In the genomic region with DNA sequence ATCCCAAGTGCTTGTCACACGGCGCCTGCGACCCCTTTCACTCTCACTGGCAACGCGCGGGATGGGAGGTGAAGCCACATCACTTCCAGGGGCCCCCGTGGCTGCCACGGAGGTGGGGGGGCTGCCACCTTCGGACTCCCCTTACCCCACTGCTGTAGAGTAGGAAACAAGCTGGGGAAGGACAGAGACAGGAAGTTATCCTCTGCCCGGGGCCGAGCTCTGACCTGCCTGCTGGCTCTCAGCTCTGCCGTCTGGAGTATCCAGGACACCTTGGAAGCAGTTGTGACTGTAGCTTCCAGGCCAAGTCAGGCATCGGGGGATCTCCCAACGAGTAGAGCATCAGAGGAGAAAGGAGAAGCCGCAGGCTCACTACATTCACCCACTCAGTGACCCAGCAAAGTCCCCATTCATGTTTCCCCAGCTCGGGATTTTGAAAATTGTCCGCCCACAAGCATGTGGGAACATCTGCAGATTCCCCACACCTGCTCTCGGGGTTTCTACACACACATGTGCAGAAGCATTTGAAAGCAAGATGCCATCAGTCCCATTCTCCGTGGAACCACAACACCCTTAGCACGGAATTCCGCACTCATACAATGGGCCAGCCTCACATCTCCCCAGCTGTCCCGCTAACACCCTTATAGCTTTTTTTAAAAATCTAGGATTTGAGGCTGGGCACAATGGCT, we compare ENCODE assay signal across 8 cellular contexts. TPM values are rescaled to one million over a fixed set of nuclear protein-coding genes. Genes with fewer than 3 reads are reported as not detected.
A peak's percentile ranks its signal among the peaks of the same experiment; 100 is the strongest.
DNase-seq lines count a peak whose midpoint lies in the region; FAIRE-seq and TF ChIP-seq lines count a peak whose summit lies in the region.

No MANE protein-coding gene starts in this region.

- H4K20me1 ChIP-seq in keratinocyte (ENCODE audit: control insufficient read depth, extremely low read depth, insufficient read depth, low read length): no peaks in the 10 kb centered on the region

- H3K36me3 ChIP-seq in keratinocyte (ENCODE audit: control insufficient read depth in 2 of 2, extremely low read depth in 1 of 2, insufficient read depth in 2 of 2, low read length in 2 of 2) (no peaks in the 10 kb centered on the region), testis (ENCODE audit: low read depth, missing control alignments) (no peaks in the 10 kb centered on the region)

- FAIRE-seq in keratinocyte (lab: Jason Lieb, UNC): no peak

- H3K36me3 Mint-ChIP-seq in T-helper 1 cell treated with Interleukin-12 subunit alpha and Interleukin-12 subunit beta and Interleukin-4 antibody, amounts not matched to agents 30 μg/mL and 1 μg/mL, for 36 hours (ENCODE audit: low read depth): no peaks in the 10 kb centered on the region
- no peaks in the 10 kb centered on the region for H3K36me3 Mint-ChIP-seq in activated CD4-positive, alpha-beta memory T cell treated with anti-CD3 and anti-CD28 coated beads, Interleukin-2, amount 10 ng/mL, durations not matched to agents 7 days and 5 days (ENCODE audit: low read depth)

- H3K4me1 Mint-ChIP-seq in T-helper 1 cell treated with Interleukin-12 subunit alpha and Interleukin-12 subunit beta and Interleukin-4 antibody, amounts not matched to agents 30 μg/mL and 1 μg/mL, for 36 hours (ENCODE audit: low read depth): peaks cover 26% of the 10 kb centered on the region
- H3K4me1 Mint-ChIP-seq in activated CD4-positive, alpha-beta memory T cell treated with anti-CD3 and anti-CD28 coated beads, Interleukin-2, amount 10 ng/mL, durations not matched to agents 7 days and 5 days: peaks cover 42% of the 10 kb centered on the region

- no peaks in the 10 kb centered on the region for H3K79me2 ChIP-seq in keratinocyte (ENCODE audit: control insufficient read depth, insufficient read depth, low read length)

- H3K4me2 ChIP-seq in keratinocyte (ENCODE audit: control insufficient read depth, extremely low read depth, insufficient read depth, low read depth, low read length): peak overlapping the region; percentile 2

- POLR2A ChIA-PET in activated CD4-positive, alpha-beta memory T cell treated with anti-CD3 and anti-CD28 coated beads, Interleukin-2, amount 10 ng/mL, durations not matched to agents 7 days and 5 days (lab: Charles Lee): interaction anchor here (1.0 to 1.6 kb wide), 2 partner anchors 11 to 81 kb away, joined by 3 to 5 read pairs; no protein-coding TSS in a partner anchor

- H3K27ac ChIP-seq in keratinocyte (ENCODE audit: control insufficient read depth, insufficient read depth, low read length) (no peak overlapping the region), testis (no peak overlapping the region)

- H2AFZ ChIP-seq in keratinocyte (ENCODE audit: control insufficient read depth, low read length): no peak overlapping the region

- H3K4me3 ChIP-seq in keratinocyte (ENCODE audit: control insufficient read depth in 2 of 3, extremely low read depth in 1 of 3, insufficient read depth in 2 of 3, low read depth in 1 of 3, low read length in 3 of 3) (peak overlapping the region in 1 of 3 experiments; percentile 18), testis (peak overlapping the region; percentile 32 to 50)

- CTCF ChIA-PET in activated CD4-positive, alpha-beta memory T cell treated with anti-CD3 and anti-CD28 coated beads, Interleukin-2, amount 10 ng/mL, durations not matched to agents 7 days and 5 days (lab: Charles Lee): no interaction called here

- TF ChIP-seq CTCF in keratinocyte (optimal IDR thresholded peaks at IDR 0.05 in 1 of 3, IDR thresholded peaks at IDR 0.05 in 1 of 3, conservative IDR thresholded peaks at IDR 0.05 in 1 of 3; ENCODE audit: extremely low read depth in 1 of 3, insufficient read depth in 2 of 3, low read length in 3 of 3) (no peak), testis (IDR thresholded peaks at IDR 0.05) (no peak)

- intact Hi-C loops in testis (cut with DNase I; ENCODE audit: low total_unique reads): no loop called here

- WGBS in testis, 2 donors: 31 to 66% methylated on average over 5 to 20 of the region's 22 CpGs

- TF ChIP-seq POLR2A in testis (IDR thresholded peaks at IDR 0.05): no peak

- peak overlapping the region; percentile 7 for H3K4me3 Mint-ChIP-seq in T-helper 1 cell treated with Interleukin-12 subunit alpha and Interleukin-12 subunit beta and Interleukin-4 antibody, amounts not matched to agents 30 μg/mL and 1 μg/mL, for 36 hours
- peak overlapping the region; percentile 32 for H3K4me3 Mint-ChIP-seq in activated CD4-positive, alpha-beta memory T cell treated with anti-CD3 and anti-CD28 coated beads, Interleukin-2, amount 10 ng/mL, durations not matched to agents 7 days and 5 days

- DNase-seq in T-helper 1 cell: no peak
- DNase-seq in activated CD4-positive, alpha-beta memory T cell treated with anti-CD3 and anti-CD28 coated beads, Interleukin-2, amount 10 ng/mL, durations not matched to agents 7 days and 5 days: no peak
- no peak for DNase-seq in keratinocyte (ENCODE audit: low read depth, low spot score)
- no peak for DNase-seq in testis
- no peak for DNase-seq in DMS 273 treated with DMSO at 0.1 percent for 48 hours (lab: John Stamatoyannopoulos, UW)
- DNase-seq in HuH-7.5 (ENCODE audit: low spot score): no peak
- no peak for DNase-seq in NCI-H510A treated with DMSO at 0.1 percent for 48 hours (lab: John Stamatoyannopoulos, UW)

- H3K9me1 ChIP-seq in keratinocyte (ENCODE audit: control insufficient read depth, extremely low read depth, insufficient read depth, low read length): no peaks in the 10 kb centered on the region

- H3K9me3 Mint-ChIP-seq in T-helper 1 cell treated with Interleukin-12 subunit alpha and Interleukin-12 subunit beta and Interleukin-4 antibody, amounts not matched to agents 30 μg/mL and 1 μg/mL, for 36 hours: no peaks in the 10 kb centered on the region
- H3K9me3 Mint-ChIP-seq in activated CD4-positive, alpha-beta memory T cell treated with anti-CD3 and anti-CD28 coated beads, Interleukin-2, amount 10 ng/mL, durations not matched to agents 7 days and 5 days: no peaks in the 10 kb centered on the region

- H3K4me1 ChIP-seq in keratinocyte (ENCODE audit: control insufficient read depth, extremely low read depth, insufficient read depth, low read length) (no peaks in the 10 kb centered on the region), testis (no peaks in the 10 kb centered on the region)

- H3K27me3 ChIP-seq in keratinocyte (ENCODE audit: control insufficient read depth, extremely low read depth, insufficient read depth, low read length): peaks cover 7% of the 10 kb centered on the region
- H3K27me3 ChIP-seq in testis: no peaks in the 10 kb centered on the region

- H3K27me3 Mint-ChIP-seq in T-helper 1 cell treated with Interleukin-12 subunit alpha and Interleukin-12 subunit beta and Interleukin-4 antibody, amounts not matched to agents 30 μg/mL and 1 μg/mL, for 36 hours (ENCODE audit: low read depth): peaks cover 19% of the 10 kb centered on the region
- H3K27me3 Mint-ChIP-seq in activated CD4-positive, alpha-beta memory T cell treated with anti-CD3 and anti-CD28 coated beads, Interleukin-2, amount 10 ng/mL, durations not matched to agents 7 days and 5 days: peaks cover 15% of the 10 kb centered on the region

- no peak overlapping the region for H3K9ac ChIP-seq in keratinocyte (ENCODE audit: control insufficient read depth, extremely low read depth, insufficient read depth, low read length)

- H3K27ac Mint-ChIP-seq in T-helper 1 cell treated with Interleukin-12 subunit alpha and Interleukin-12 subunit beta and Interleukin-4 antibody, amounts not matched to agents 30 μg/mL and 1 μg/mL, for 36 hours: no peak overlapping the region
- H3K27ac Mint-ChIP-seq in activated CD4-positive, alpha-beta memory T cell treated with anti-CD3 and anti-CD28 coated beads, Interleukin-2, amount 10 ng/mL, durations not matched to agents 7 days and 5 days: no peak overlapping the region

- dilution Hi-C loops in keratinocyte (cut with MboI; ENCODE audit: extremely low pct_ligation_motif_present, low sequenced_read_pairs): no loop called here

- H3K9me3 ChIP-seq in keratinocyte (ENCODE audit: control insufficient read depth, low read depth, low read length) (no peaks in the 10 kb centered on the region), testis (no peaks in the 10 kb centered on the region)

RNA-seq across cellular contexts. Expression of a gene that starts 10.8 kb away (rescaled TPM):
- 1 to 10 TPM in 1 of 2 experiments, under 1 TPM in 1; 0.88 to 1.1 TPM for total RNA-seq in activated CD4-positive, alpha-beta memory T cell treated with anti-CD3 and anti-CD28 coated beads, Interleukin-2, amount 10 ng/mL, durations not matched to agents 7 days and 5 days
- polyA plus RNA-seq in keratinocyte (0.05 to 0.35 TPM (median 0.05 TPM) in 3 replicates), testis (ENCODE audit: insufficient read depth, low read depth, low replicate concordance) (11.2 TPM)
- not detected for polyA plus RNA-seq in keratinocyte (2011; ENCODE audit: low read depth)
- 0.06 and 0.13 TPM in 2 replicates for polyA plus RNA-seq in keratinocyte (2011; cell fraction: cytosol; rRNA removed)
- polyA plus RNA-seq in keratinocyte (2011; cell fraction: nucleus; rRNA removed): 0.47 and 0.61 TPM in 2 replicates
- 0.06 and 0.08 TPM in 2 replicates for polyA plus RNA-seq in keratinocyte (2012; ENCODE audit: low replicate concordance)
- 0.48 TPM in 1 of 3 replicates, not detected in the others for polyA minus RNA-seq in keratinocyte
- 1.7 TPM for polyA minus RNA-seq in keratinocyte (2011; cell fraction: cytosol; rRNA and poly(A)+ RNA removed)
- 0.11 and 0.31 TPM in 2 replicates for polyA minus RNA-seq in keratinocyte (2011; cell fraction: nucleus; rRNA and poly(A)+ RNA removed)
- 10 to 100 TPM; 13.5 to 17.2 TPM for total RNA-seq in testis

RNA-seq across cellular contexts. Expression of a gene that starts 25.1 kb away (rescaled TPM):
- 100 to 1,000 TPM; 247 to 250 TPM for total RNA-seq in activated CD4-positive, alpha-beta memory T cell treated with anti-CD3 and anti-CD28 coated beads, Interleukin-2, amount 10 ng/mL, durations not matched to agents 7 days and 5 days
- 187 to 320 TPM (median 209 TPM) in 3 replicates for polyA plus RNA-seq in keratinocyte
- polyA plus RNA-seq in keratinocyte (2011; ENCODE audit: low read depth): 23.4 TPM
- 156 and 243 TPM in 2 replicates for polyA plus RNA-seq in keratinocyte (2011; cell fraction: cytosol; rRNA removed)
- 143 and 152 TPM in 2 replicates for polyA plus RNA-seq in keratinocyte (2011; cell fraction: nucleus; rRNA removed)
- 248 and 255 TPM in 2 replicates for polyA plus RNA-seq in keratinocyte (2012; ENCODE audit: low replicate concordance)
- 130 to 283 TPM (median 137 TPM) in 3 replicates for polyA minus RNA-seq in keratinocyte
- 468 TPM for polyA minus RNA-seq in keratinocyte (2011; cell fraction: cytosol; rRNA and poly(A)+ RNA removed)
- polyA minus RNA-seq in keratinocyte (2011; cell fraction: nucleus; rRNA and poly(A)+ RNA removed): 42.7 and 49.4 TPM in 2 replicates
- total RNA-seq in testis: 100 to 1,000 TPM; 246 to 294 TPM
- polyA plus RNA-seq in testis (ENCODE audit: insufficient read depth, low read depth, low replicate concordance): 275 TPM

RNA-seq across cellular contexts. Expression of a gene that starts 25.4 kb away (rescaled TPM):
- total RNA-seq in activated CD4-positive, alpha-beta memory T cell treated with anti-CD3 and anti-CD28 coated beads, Interleukin-2, amount 10 ng/mL, durations not matched to agents 7 days and 5 days: 10 to 100 TPM; 62.4 to 64.8 TPM
- polyA plus RNA-seq in keratinocyte: 44.7 to 73.5 TPM (median 45.8 TPM) in 3 replicates
- 21.8 TPM for polyA plus RNA-seq in keratinocyte (2011; ENCODE audit: low read depth)
- 35.4 and 55.3 TPM in 2 replicates for polyA plus RNA-seq in keratinocyte (2011; cell fraction: cytosol; rRNA removed)
- polyA plus RNA-seq in keratinocyte (2011; cell fraction: nucleus; rRNA removed): 46.4 and 59.8 TPM in 2 replicates
- 36.8 and 58.9 TPM in 2 replicates for polyA plus RNA-seq in keratinocyte (2012; ENCODE audit: low replicate concordance)
- polyA minus RNA-seq in keratinocyte: 66.7 to 139 TPM (median 87.4 TPM) in 3 replicates
- 52.2 TPM for polyA minus RNA-seq in keratinocyte (2011; cell fraction: cytosol; rRNA and poly(A)+ RNA removed)
- polyA minus RNA-seq in keratinocyte (2011; cell fraction: nucleus; rRNA and poly(A)+ RNA removed): 17.5 and 29.0 TPM in 2 replicates
- total RNA-seq in testis: 10 to 100 TPM; 74.9 to 83.1 TPM
- polyA plus RNA-seq in testis (ENCODE audit: insufficient read depth, low read depth, low replicate concordance): 52.4 TPM

RNA-seq across cellular contexts. Expression of a gene that starts 38.7 kb away (rescaled TPM):
- total RNA-seq in activated CD4-positive, alpha-beta memory T cell treated with anti-CD3 and anti-CD28 coated beads, Interleukin-2, amount 10 ng/mL, durations not matched to agents 7 days and 5 days: not detected
- 0.08 to 0.21 TPM (median 0.10 TPM) in 3 replicates for polyA plus RNA-seq in keratinocyte
- not detected for polyA plus RNA-seq in keratinocyte (2011; ENCODE audit: low read depth)
- polyA plus RNA-seq in keratinocyte (2011; cell fraction: cytosol; rRNA removed): 0.05 TPM in 2 replicates
- 0.44 and 0.57 TPM in 2 replicates for polyA plus RNA-seq in keratinocyte (2011; cell fraction: nucleus; rRNA removed)
- 0.08 and 0.51 TPM in 2 replicates for polyA plus RNA-seq in keratinocyte (2012; ENCODE audit: low replicate concordance)
- not detected in 3 replicates for polyA minus RNA-seq in keratinocyte
- not detected for polyA minus RNA-seq in keratinocyte (2011; cell fraction: cytosol; rRNA and poly(A)+ RNA removed)
- 0.23 TPM in 1 of 2 replicates, not detected in the other for polyA minus RNA-seq in keratinocyte (2011; cell fraction: nucleus; rRNA and poly(A)+ RNA removed)
- 1 to 10 TPM in 1 of 2 donors, under 1 TPM in 1; 0.62 to 2.2 TPM for total RNA-seq in testis
- polyA plus RNA-seq in testis (ENCODE audit: insufficient read depth, low read depth, low replicate concordance): 1.3 TPM

RNA-seq across cellular contexts. Expression of a gene that starts 55.5 kb away (rescaled TPM):
- under 1 TPM; 0.18 to 0.58 TPM for total RNA-seq in activated CD4-positive, alpha-beta memory T cell treated with anti-CD3 and anti-CD28 coated beads, Interleukin-2, amount 10 ng/mL, durations not matched to agents 7 days and 5 days
- 7.2 to 14.4 TPM (median 8.6 TPM) in 3 replicates for polyA plus RNA-seq in keratinocyte
- 8.8 TPM for polyA plus RNA-seq in keratinocyte (2011; ENCODE audit: low read depth)
- polyA plus RNA-seq in keratinocyte (2011; cell fraction: cytosol; rRNA removed): 1.8 and 3.8 TPM in 2 replicates
- 41.3 and 62.6 TPM in 2 replicates for polyA plus RNA-seq in keratinocyte (2011; cell fraction: nucleus; rRNA removed)
- 8.4 and 10.0 TPM in 2 replicates for polyA plus RNA-seq in keratinocyte (2012; ENCODE audit: low replicate concordance)
- 15.3 to 21.0 TPM (median 19.4 TPM) in 3 replicates for polyA minus RNA-seq in keratinocyte
- 9.6 TPM for polyA minus RNA-seq in keratinocyte (2011; cell fraction: cytosol; rRNA and poly(A)+ RNA removed)
- polyA minus RNA-seq in keratinocyte (2011; cell fraction: nucleus; rRNA and poly(A)+ RNA removed): 20.2 TPM in 2 replicates
- total RNA-seq in testis: 10 to 100 TPM; 49.3 to 57.9 TPM
- 28.0 TPM for polyA plus RNA-seq in testis (ENCODE audit: insufficient read depth, low read depth, low replicate concordance)

Comparison
In these comparisons a context has a peak if more than half of its experiments do, and no peak if none do; other contexts are left out.
1. RNA of a gene that starts 10.8 kb away (total RNA-seq): 13.5 to 17.2 TPM in testis; 0.88 to 1.1 TPM in activated CD4-positive, alpha-beta memory T cell treated with anti-CD3 and anti-CD28 coated beads, Interleukin-2, amount 10 ng/mL, durations not matched to agents 7 days and 5 days; every median in the first group is over 4 times any median in the second.